2 cellular contexts compared by ENCODE assay signal in the genomic region with DNA sequence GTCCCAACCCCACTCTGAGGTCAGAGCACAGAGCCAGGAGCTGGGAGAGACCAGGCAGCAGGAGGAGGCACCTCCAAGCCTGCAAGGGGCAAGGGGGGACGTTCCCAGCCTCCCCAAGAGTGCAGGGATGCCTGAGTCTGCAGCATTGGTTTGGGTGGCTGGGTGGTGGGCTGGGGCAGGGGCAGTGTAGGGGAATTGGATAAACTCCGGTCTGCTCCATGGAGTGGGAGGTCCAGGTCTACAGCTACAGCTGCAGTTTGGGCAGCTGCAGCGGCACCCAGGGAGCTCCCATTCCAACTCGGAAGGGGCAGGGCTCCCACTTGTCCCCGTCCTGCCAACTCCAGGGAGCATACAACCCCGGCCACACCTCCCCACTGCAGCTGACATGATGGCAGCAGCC.
DNase-seq lines count a peak whose midpoint lies in the region; ATAC-seq, FAIRE-seq and TF ChIP-seq lines count a peak whose summit lies in the region.
"Not testable (repeated sequence)": the region's sequence is repeated elsewhere in the genome, so short reads cannot be mapped to it uniquely, and the experiment has no call there.

No MANE protein-coding gene starts in this region.

- H3K9me3 ChIP-seq in RWPE2 (ENCODE audit: severe bottlenecking); kidney (ENCODE audit: control insufficient read depth in 1 of 2, low read length in 2 of 2): not testable (repeated sequence)

- H3K36me3 ChIP-seq in RWPE2 (ENCODE audit: low read depth); kidney (ENCODE audit: control insufficient read depth in 1 of 2, insufficient read depth in 2 of 2, low read length in 2 of 2): not testable (repeated sequence)

- FAIRE-seq in kidney (lab: Jason Lieb, UNC): not testable (repeated sequence)

- not testable (repeated sequence) for H3K4me1 ChIP-seq in RWPE2 (ENCODE audit: insufficient read depth, poor library complexity, severe bottlenecking); kidney (ENCODE audit: control insufficient read depth in 1 of 2, insufficient read depth in 1 of 2, low read depth in 1 of 2, low read length in 2 of 2)

- ATAC-seq in RWPE2 (ENCODE audit: low read depth): not testable (repeated sequence)

- H3K27me3 ChIP-seq in RWPE2 (ENCODE audit: insufficient read depth, poor library complexity, severe bottlenecking): not testable (repeated sequence)

- H3K4me3 ChIP-seq in RWPE2 (ENCODE audit: severe bottlenecking); kidney (ENCODE audit: low read length in 2 of 2): not testable (repeated sequence)

- not testable (repeated sequence) for TF ChIP-seq CTCF in RWPE2 (IDR thresholded peaks at IDR 0.05; ENCODE audit: poor library complexity, severe bottlenecking); kidney (IDR thresholded peaks at IDR 0.05; ENCODE audit: borderline replicate concordance, extremely low read depth, insufficient read depth)

- intact Hi-C loops in kidney (cut with DNase I): not testable (repeated sequence)

- peak; percentile 47 for DNase-seq in RWPE2 (ENCODE audit: low spot score)
- DNase-seq in kidney: peak; percentile 59

- H3K27ac ChIP-seq in RWPE2 (ENCODE audit: poor library complexity, severe bottlenecking); kidney (ENCODE audit: low read depth in 2 of 2, low read length in 2 of 2): not testable (repeated sequence)

- not testable (repeated sequence) for H3K9ac ChIP-seq in kidney (ENCODE audit: low read length in 2 of 2)
